In genomic region chr11:121590772-121591404, GRCh38 we compare ENCODE assay signal across 8 cellular contexts.
DNase-seq lines count a peak whose midpoint lies in the region; ATAC-seq lines count a peak whose summit lies in the region.

No MANE protein-coding gene starts in this region.

- no peaks in the 10 kb centered on the region for H3K27me3 ChIP-seq in BLaER1 treated with 17β-estradiol and CSF1 and Interleukin-3, amounts not matched to agents 10 nM and 100 nM
- no peaks in the 10 kb centered on the region for H3K27me3 ChIP-seq in Karpas-422 (ENCODE audit: low read length)

- no peak overlapping the region for H2AFZ ChIP-seq in Karpas-422 (ENCODE audit: low read length)

- H3K9ac ChIP-seq in BLaER1 treated with 17β-estradiol and CSF1 and Interleukin-3, amounts not matched to agents 10 nM and 100 nM: peak overlapping the region in 9 of 11 experiments; percentile 39 to 67 (median 61); a peak in 17 of 22 replicates
- H3K9ac ChIP-seq in Karpas-422 (ENCODE audit: low read length): peak overlapping the region; percentile 60

- DNase-seq in Karpas-422 (peak; percentile 56), cerebellum (ENCODE audit: low spot score) (peak; percentile 41), pons (ENCODE audit: low spot score) (no peak), UCSD-AML1 (lab: John Stamatoyannopoulos, UW; ENCODE audit: unreplicated experiment) (no peak), SKM-1 (lab: John Stamatoyannopoulos, UW; ENCODE audit: unreplicated experiment) (no peak)
- no peak for DNase-seq in central memory CD4-positive, alpha-beta T cell

- H4K20me1 ChIP-seq in BLaER1 treated with 17β-estradiol and CSF1 and Interleukin-3, amounts not matched to agents 10 nM and 100 nM: no peaks in the 10 kb centered on the region
- H4K20me1 ChIP-seq in Karpas-422 (ENCODE audit: insufficient read depth, low read depth, low read length): no peaks in the 10 kb centered on the region

- H3K9me3 ChIP-seq in BLaER1 treated with 17β-estradiol and CSF1 and Interleukin-3, amounts not matched to agents 10 nM and 100 nM (replicated peaks in 1 of 11): no peaks in the 10 kb centered on the region
- H3K9me3 ChIP-seq in Karpas-422 (ENCODE audit: low read length): no peaks in the 10 kb centered on the region

- peaks cover 43% of the 10 kb centered on the region for H3K79me2 ChIP-seq in Karpas-422 (ENCODE audit: low read length)

- peaks cover 0 to 63% (median 32%) of the 10 kb centered on the region in 11 experiments; a peak in 18 of 22 replicates for H3K36me3 ChIP-seq in BLaER1 treated with 17β-estradiol and CSF1 and Interleukin-3, amounts not matched to agents 10 nM and 100 nM
- H3K36me3 ChIP-seq in Karpas-422 (ENCODE audit: insufficient read depth, low read length): peaks cover 57% of the 10 kb centered on the region

- peak overlapping the region; percentile 71 to 92 (median 82) for H3K4me2 ChIP-seq in BLaER1 treated with 17β-estradiol and CSF1 and Interleukin-3, amounts not matched to agents 10 nM and 100 nM
- peak overlapping the region; percentile 60 for H3K4me2 ChIP-seq in Karpas-422 (ENCODE audit: low read depth, low read length, poor library complexity, severe bottlenecking)

- peak overlapping the region in 9 of 11 experiments; percentile 65 to 82 (median 76); a peak in 18 of 22 replicates for H3K27ac ChIP-seq in BLaER1 treated with 17β-estradiol and CSF1 and Interleukin-3, amounts not matched to agents 10 nM and 100 nM
- H3K27ac ChIP-seq in Karpas-422 (ENCODE audit: low read length): peak overlapping the region; percentile 97

- no peaks in the 10 kb centered on the region for H3K9me2 ChIP-seq in Karpas-422 (replicated peaks; ENCODE audit: insufficient read depth, low read length)

- H3K4me1 ChIP-seq in BLaER1 treated with 17β-estradiol and CSF1 and Interleukin-3, amounts not matched to agents 10 nM and 100 nM: peaks cover 36 to 46% (median 39%) of the 10 kb centered on the region in 10 experiments
- H3K4me1 ChIP-seq in Karpas-422 (ENCODE audit: low read length): peaks cover 62% of the 10 kb centered on the region

- peak; percentile 1 for ATAC-seq in GM18868 (IDR thresholded peaks at IDR 0.05; ENCODE audit: unreplicated experiment)

- peak overlapping the region in 5 of 10 experiments; percentile 1 to 22 (median 5); a peak in 4 of 20 replicates for H3K4me3 ChIP-seq in BLaER1 treated with 17β-estradiol and CSF1 and Interleukin-3, amounts not matched to agents 10 nM and 100 nM
- H3K4me3 ChIP-seq in Karpas-422 (ENCODE audit: low read length): peak overlapping the region; percentile 40; the same call in 1 of the 2 replicates

Comparison
In these comparisons a context has a peak if more than half of its experiments do, and no peak if none do; other contexts are left out.
1. DNase-seq: peak in Karpas-422 (single experiment) and cerebellum (single experiment); none in pons (single experiment), central memory CD4-positive, alpha-beta T cell (single experiment), UCSD-AML1 (single experiment) and SKM-1 (single experiment).